Comparison of ENCODE assay signal across 1 cellular context in the genomic region with DNA sequence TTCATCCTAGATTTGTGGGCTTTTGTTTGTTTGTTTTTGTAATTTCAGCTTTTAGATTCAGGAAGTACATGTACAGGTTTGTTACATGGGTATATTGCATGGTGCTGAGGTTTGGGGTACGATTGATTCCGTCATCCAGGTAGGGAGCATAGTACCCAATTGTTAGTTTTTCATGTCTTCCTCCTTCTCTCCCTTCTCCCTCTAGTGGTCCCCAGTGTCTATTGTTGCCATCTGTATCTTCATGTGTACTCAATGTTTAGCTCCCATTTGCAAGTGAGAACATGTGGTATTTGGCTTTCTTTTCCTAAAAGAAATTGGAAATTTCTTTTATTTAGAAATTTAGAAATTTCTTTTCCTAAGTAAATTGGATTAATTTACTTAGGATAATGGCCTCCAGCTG.
TF ChIP-seq lines count a peak whose summit lies in the region.

No MANE protein-coding gene starts in this region.

TF ChIP-seq in A549, 52 proteins besides CTCF, POLR2A, EP300 and RAD21 (continued from another document):
- TF ChIP-seq BHLHE40 (IDR thresholded peaks at IDR 0.05; ENCODE audit: low read depth, low read length) = no peak
